8 cellular contexts compared by ENCODE assay signal in the genomic region with DNA sequence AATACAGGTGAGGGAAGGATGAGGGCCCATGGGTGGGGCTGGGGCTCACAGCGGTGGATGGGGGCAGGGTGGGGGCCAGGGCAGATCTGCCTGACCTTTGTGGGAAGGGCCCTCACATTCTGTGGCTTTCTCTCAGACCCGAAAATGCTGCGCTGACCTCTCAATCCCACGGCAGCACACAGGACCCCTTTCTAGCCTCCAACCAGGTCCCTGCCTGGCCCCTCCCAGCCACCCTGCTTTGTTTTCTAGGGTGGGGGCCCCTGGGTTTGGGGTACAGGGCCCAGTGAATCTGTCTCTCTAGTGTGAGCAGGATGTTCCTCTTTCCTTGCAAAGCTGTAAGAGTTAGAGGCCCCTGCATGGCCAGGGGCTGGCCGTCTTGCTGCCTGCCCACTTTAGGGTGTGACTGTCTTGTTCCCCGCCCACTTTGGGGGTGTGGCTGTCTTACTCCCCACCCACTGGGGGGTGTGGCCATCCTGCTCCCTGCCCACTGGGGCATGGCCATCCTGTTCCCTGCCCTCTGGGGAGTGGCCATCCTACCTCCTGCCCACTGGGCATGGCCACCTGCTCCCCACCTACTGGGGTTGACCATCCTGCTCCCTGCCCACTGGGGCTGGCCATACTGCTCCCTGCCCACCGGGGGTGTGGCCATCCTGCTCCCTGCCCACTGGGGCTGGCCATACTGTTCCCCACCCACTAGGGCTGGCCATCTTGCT. TPM values are rescaled to one million over a fixed set of nuclear protein-coding genes. Genes with fewer than 3 reads are reported as not detected.
A peak's percentile ranks its signal among the peaks of the same experiment; 100 is the strongest.
DNase-seq lines count a peak whose midpoint lies in the region; ATAC-seq and TF ChIP-seq lines count a peak whose summit lies in the region.

No MANE protein-coding gene starts in this region.

- intact Hi-C loops in gastrocnemius medialis (cut with DNase I; ENCODE audit: low total_unique reads): no loop called here

- peaks cover 0 to 6% (median 5%) of the 10 kb centered on the region in 3 donors for H3K27me3 ChIP-seq in gastrocnemius medialis

- H3K4me3 Mint-ChIP-seq in T-helper 17 cell: peak overlapping the region; percentile 81

- H3K9me3 ChIP-seq in T-helper 17 cell (ENCODE audit: control insufficient read depth, low read length, poor library complexity, severe bottlenecking) (no peaks in the 10 kb centered on the region), gastrocnemius medialis (no peaks in the 10 kb centered on the region)

- TF ChIP-seq CTCF in fibroblast of pulmonary artery (IDR thresholded peaks at IDR 0.05; ENCODE audit: low read length, missing control alignments): no peak
- no peak for TF ChIP-seq CTCF in gastrocnemius medialis (IDR thresholded peaks at IDR 0.05 in 4 of 5, conservative IDR thresholded peaks at IDR 0.05 in 1 of 5)

- DNase-seq in stimulated activated CD4-positive, alpha-beta T cell treated with anti-CD3 and anti-CD28 coated beads, Interleukin-12 subunit alpha, Interleukin-12 subunit beta, amount 100 ng/mL, for 4 hours: peak; percentile 12
- DNase-seq in stimulated activated CD4-positive, alpha-beta T cell treated with anti-CD3 and anti-CD28 coated beads, Interleukin-4, amount 100 ng/mL, for 4 hours: no peak
- DNase-seq in T-helper 17 cell: peak in 1 of 3 donors; percentile 31
- DNase-seq in fibroblast of pulmonary artery (ENCODE audit: low read depth): peak; percentile 7
- no peak for DNase-seq in gastrocnemius medialis
- no peak for DNase-seq in AG08395 (ENCODE audit: low spot score)

- H3K36me3 Mint-ChIP-seq in T-helper 17 cell (ENCODE audit: low read depth): peaks cover 4% of the 10 kb centered on the region

- peak overlapping the region; percentile 67 for H3K27ac Mint-ChIP-seq in T-helper 17 cell

- no peaks in the 10 kb centered on the region for H3K36me3 ChIP-seq in gastrocnemius medialis

- no peak overlapping the region for H3K27ac ChIP-seq in gastrocnemius medialis

- no peak for TF ChIP-seq POLR2A in gastrocnemius medialis (IDR thresholded peaks at IDR 0.05)

- no peaks in the 10 kb centered on the region for H3K27me3 Mint-ChIP-seq in T-helper 17 cell

- ATAC-seq in T-helper 17 cell: peak; percentile 48
- no peak for ATAC-seq in gastrocnemius medialis
- ATAC-seq in GM21825 (IDR thresholded peaks at IDR 0.05; ENCODE audit: unreplicated experiment): no peak
- no peak for ATAC-seq in HG03469 (IDR thresholded peaks at IDR 0.05; ENCODE audit: unreplicated experiment)

- H3K4me3 ChIP-seq in fibroblast of pulmonary artery (replicated peaks; ENCODE audit: low read depth, low read length) (no peak overlapping the region), gastrocnemius medialis (no peak overlapping the region)

- H3K4me1 ChIP-seq in gastrocnemius medialis: no peaks in the 10 kb centered on the region

- in situ Hi-C loops in gastrocnemius medialis (cut with MboI; ENCODE audit: low sequenced_read_pairs in 4 of 4): no loop called here

- peaks cover 32% of the 10 kb centered on the region for H3K4me1 Mint-ChIP-seq in T-helper 17 cell

RNA-seq across cellular contexts. Expression of a gene that starts 11.5 kb away (rescaled TPM):
- total RNA-seq in T-helper 17 cell: 10 to 100 TPM; 89.1 to 94.7 TPM
- 1 to 10 TPM in 3 of 4 donors, under 1 TPM in 1; 0.19 to 4.8 (median 2.7) TPM for total RNA-seq in gastrocnemius medialis

Comparison
In these comparisons a context has a peak if more than half of its experiments do, and no peak if none do; other contexts are left out.
1. DNase-seq: peak in stimulated activated CD4-positive, alpha-beta T cell treated with anti-CD3 and anti-CD28 coated beads, Interleukin-12 subunit alpha, Interleukin-12 subunit beta, amount 100 ng/mL, for 4 hours (single experiment) and fibroblast of pulmonary artery (single experiment); none in stimulated activated CD4-positive, alpha-beta T cell treated with anti-CD3 and anti-CD28 coated beads, Interleukin-4, amount 100 ng/mL, for 4 hours (0 of 2), gastrocnemius medialis (0 of 2) and AG08395 (single experiment).
2. RNA of a gene that starts 11.5 kb away (total RNA-seq): 89.1 to 94.7 TPM in T-helper 17 cell; 0.19 to 4.8 TPM in gastrocnemius medialis; every median in the first group is over 10 times any median in the second.